In the genomic region with DNA sequence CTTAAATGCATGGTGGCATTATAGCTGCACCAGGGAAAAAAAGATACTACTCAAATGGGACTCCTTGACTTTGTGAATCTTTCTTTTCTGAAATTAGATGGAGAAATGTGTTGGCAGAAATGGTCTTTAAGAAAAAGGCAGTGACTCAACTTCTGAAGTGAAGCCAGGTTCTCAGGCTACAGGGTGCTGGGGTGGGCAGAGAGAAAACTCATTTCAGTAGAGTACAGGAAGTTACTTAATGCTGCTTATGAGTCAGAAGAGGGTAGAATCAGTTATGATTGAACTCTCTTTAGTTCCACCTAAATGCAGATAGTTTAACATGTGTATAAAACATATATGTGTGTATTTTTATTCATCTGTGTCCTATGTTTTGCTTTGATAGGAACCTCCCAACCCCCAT, we compare ENCODE assay signal across 7 cellular contexts.
A peak's percentile ranks its signal among the peaks of the same experiment; 100 is the strongest.
DNase-seq lines count a peak whose midpoint lies in the region; ATAC-seq and TF ChIP-seq lines count a peak whose summit lies in the region.

No MANE protein-coding gene starts in this region.

- H3K36me3 ChIP-seq in brain microvascular endothelial cell (replicated peaks) = no peaks in the 10 kb centered on the region

- peak overlapping the region; percentile 34 for H3K27ac ChIP-seq in brain microvascular endothelial cell

- no peaks in the 10 kb centered on the region for H3K27me3 ChIP-seq in brain microvascular endothelial cell (replicated peaks)

- ATAC-seq in GM18873 (IDR thresholded peaks at IDR 0.05; ENCODE audit: low FRiP score, unreplicated experiment) (peak; percentile 100), HG02884 (IDR thresholded peaks at IDR 0.05; ENCODE audit: unreplicated experiment) (peak; percentile 99)

- H3K4me3 ChIP-seq in brain microvascular endothelial cell (ENCODE audit: low read depth, low read length) = no peak overlapping the region

- in situ Hi-C loops in brain microvascular endothelial cell (cut with HindIII; ENCODE audit: low pct_ligation_motif_present, low sequenced_read_pairs) = no loop called here

- DNase-seq in RPMI7951 (ENCODE audit: low read depth) (peak; percentile 77), brain microvascular endothelial cell (peak; percentile 84), HUDEP-2 (lab: John Stamatoyannopoulos, UW; ENCODE audit: unreplicated experiment in 76 of 76) (no peak), NCI-H2196 treated with DMSO at 0.1 percent for 48 hours (lab: John Stamatoyannopoulos, UW; ENCODE audit: unreplicated experiment) (no peak)
- peak in 2 of 3 donors; percentile 47 to 53 for DNase-seq in stimulated activated CD4-positive, alpha-beta T cell treated with anti-CD3 and anti-CD28 coated beads, Interleukin-12 subunit alpha, Interleukin-12 subunit beta, amount 100 ng/mL, for 48 hours (ENCODE audit: low read depth in 2 of 3, low spot score in 1 of 3)

- no peak for TF ChIP-seq CTCF in brain microvascular endothelial cell (IDR thresholded peaks at IDR 0.05; ENCODE audit: low read depth, low read length, missing control alignments)

Comparison
In these comparisons a context has a peak if more than half of its experiments do, and no peak if none do; other contexts are left out.
1. DNase-seq: peak in RPMI7951 (single experiment), brain microvascular endothelial cell (single experiment) and stimulated activated CD4-positive, alpha-beta T cell treated with anti-CD3 and anti-CD28 coated beads, Interleukin-12 subunit alpha, Interleukin-12 subunit beta, amount 100 ng/mL, for 48 hours (2 of 3); none in HUDEP-2 (0 of 76) and NCI-H2196 treated with DMSO at 0.1 percent for 48 hours (single experiment).